ENCODE assay signal across 11 cellular contexts in the genomic region with DNA sequence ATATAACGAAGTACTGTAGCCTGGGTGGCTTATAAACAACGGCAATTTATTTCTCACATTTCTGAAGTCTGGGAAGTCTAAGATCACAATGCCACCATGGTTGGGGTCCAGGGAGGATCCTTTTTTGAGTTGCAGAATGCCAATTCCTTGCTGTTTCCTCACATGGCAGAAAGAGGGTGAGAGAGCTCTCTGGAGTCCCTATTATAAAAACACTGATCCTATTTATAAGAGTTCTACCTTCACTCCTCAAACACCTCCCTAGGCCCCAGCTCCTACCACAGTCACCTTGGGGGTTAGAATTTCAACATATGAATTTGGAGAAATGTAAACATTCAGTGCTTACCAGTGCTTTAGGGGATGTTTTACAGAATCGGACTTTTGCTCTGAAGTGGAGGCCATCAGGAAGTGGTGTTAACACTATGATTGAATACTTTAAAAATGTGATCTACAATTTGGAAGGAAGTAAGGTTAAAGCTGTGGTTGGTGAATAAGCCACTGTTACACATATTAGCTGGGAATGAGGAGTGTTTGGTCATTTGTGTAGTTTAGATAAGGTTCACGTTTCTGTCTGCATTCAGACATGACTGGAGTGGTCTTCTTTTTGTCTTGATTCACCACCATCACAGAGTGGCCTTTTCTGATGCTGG.
DNase-seq lines count a peak whose midpoint lies in the region; ATAC-seq and TF ChIP-seq lines count a peak whose summit lies in the region.
"Had no signal": no experiment of that assay in that cellular context is flagged by ENCODE, and none has a peak within 500 bp of the region (broad histone marks: within the 10 kb centered on the region; RNA-seq: fewer than 3 reads in every experiment).

No MANE protein-coding gene starts in this region.

- no peaks in the 10 kb centered on the region for H3K27me3 ChIP-seq in body of pancreas
- no peaks in the 10 kb centered on the region for H3K27me3 ChIP-seq in left lung
- H3K27me3 ChIP-seq in BE2C: no peaks in the 10 kb centered on the region
- H3K27me3 ChIP-seq: right lobe of liver had no signal

- DNase-seq in AG08395 (ENCODE audit: low spot score) (peak; percentile 62), HPDE6-E6E7 (ENCODE audit: extremely low spot score) (peak; percentile 72), body of pancreas (no peak), left lung (no peak), HuH-7 (ENCODE audit: low spot score) (no peak), BE2C (no peak), C1 segment of cervical spinal cord (lab: John Stamatoyannopoulos, UW) (no peak)
- no peak for DNase-seq in naive thymus-derived CD8-positive, alpha-beta T cell
- DNase-seq: H7, right lobe of liver had no signal

- peak; percentile 38 for ATAC-seq in body of pancreas
- ATAC-seq in left lung: peak; percentile 44
- no peak for ATAC-seq in naive thymus-derived CD8-positive, alpha-beta T cell

- peaks cover 0 to 9% (median 2%) of the 10 kb centered on the region in 5 donors for H3K27me3 Mint-ChIP-seq in naive thymus-derived CD8-positive, alpha-beta T cell
- H3K27me3 Mint-ChIP-seq: central memory CD8-positive, alpha-beta T cell had no signal

- H3K36me3 ChIP-seq in body of pancreas (replicated peaks in 1 of 2; ENCODE audit: insufficient read depth in 1 of 2, low read depth in 2 of 2): no peaks in the 10 kb centered on the region
- H3K36me3 ChIP-seq in left lung: no peaks in the 10 kb centered on the region
- H3K36me3 ChIP-seq in BE2C: no peaks in the 10 kb centered on the region
- H3K36me3 ChIP-seq: right lobe of liver had no signal

- no peaks in the 10 kb centered on the region for H3K9me3 Mint-ChIP-seq in naive thymus-derived CD8-positive, alpha-beta T cell

- no peak for TF ChIP-seq POLR2A in body of pancreas (IDR thresholded peaks at IDR 0.05)

- peaks cover 0 to 16% (median 6%) of the 10 kb centered on the region in 4 donors for H3K4me1 Mint-ChIP-seq in naive thymus-derived CD8-positive, alpha-beta T cell
- H3K4me1 Mint-ChIP-seq: central memory CD8-positive, alpha-beta T cell had no signal

- intact Hi-C loops in body of pancreas (cut with DNase I): loop anchor here (5.0 kb wide), 1 partner anchor 178 kb away; no protein-coding TSS in a partner anchor
- intact Hi-C loops in left lung (cut with DNase I): loop anchor here in 1 of 2 donors (5.0 kb wide), 1 partner anchor 178 kb away; no protein-coding TSS in a partner anchor

- no peak overlapping the region for H3K4me3 Mint-ChIP-seq in naive thymus-derived CD8-positive, alpha-beta T cell
- H3K4me3 Mint-ChIP-seq: central memory CD8-positive, alpha-beta T cell had no signal

- TF ChIP-seq CTCF in body of pancreas (IDR thresholded peaks at IDR 0.05) (no peak), left lung (IDR thresholded peaks at IDR 0.05) (no peak), BE2C (IDR thresholded peaks at IDR 0.05; ENCODE audit: low read depth, low read length) (no peak)

- H3K27ac ChIP-seq in body of pancreas: no peak overlapping the region
- no peak overlapping the region for H3K27ac ChIP-seq in left lung
- H3K27ac ChIP-seq: right lobe of liver had no signal

- H3K9me3 ChIP-seq in body of pancreas (no peaks in the 10 kb centered on the region), left lung (no peaks in the 10 kb centered on the region), BE2C (no peaks in the 10 kb centered on the region)
- H3K9me3 ChIP-seq: right lobe of liver had no signal

- H3K4me1 ChIP-seq in body of pancreas: peaks cover 4% of the 10 kb centered on the region
- no peaks in the 10 kb centered on the region for H3K4me1 ChIP-seq in left lung
- H3K4me1 ChIP-seq in BE2C: no peaks in the 10 kb centered on the region
- H3K4me1 ChIP-seq: right lobe of liver had no signal

- POLR2A ChIA-PET in naive thymus-derived CD8-positive, alpha-beta T cell (lab: Charles Lee): no interaction called here

- WGBS in body of pancreas, 2 donors: 45 to 46% methylated on average over 4 of the region's 4 CpGs

- H3K4me3 ChIP-seq in body of pancreas (no peak overlapping the region), left lung (no peak overlapping the region), BE2C (ENCODE audit: low read depth, low read length) (no peak overlapping the region)
- H3K4me3 ChIP-seq: right lobe of liver had no signal

- no peaks in the 10 kb centered on the region for H3K36me3 Mint-ChIP-seq in naive thymus-derived CD8-positive, alpha-beta T cell

- H3K27ac Mint-ChIP-seq in naive thymus-derived CD8-positive, alpha-beta T cell: peak overlapping the region in 1 of 10 donors; percentile 61

Comparison
In these comparisons a context has a peak if more than half of its experiments do, and no peak if none do; other contexts are left out.
1. DNase-seq: peak in AG08395 (single experiment) and HPDE6-E6E7 (single experiment); none in body of pancreas (0 of 4), left lung (0 of 2), HuH-7 (single experiment), BE2C (single experiment), C1 segment of cervical spinal cord (0 of 14) and naive thymus-derived CD8-positive, alpha-beta T cell (0 of 10).
2. ATAC-seq: peak in body of pancreas (single experiment) and left lung (single experiment); none in naive thymus-derived CD8-positive, alpha-beta T cell (0 of 2).